1 cellular context compared by ENCODE assay signal in genomic region chr10:67156239-67156638, GRCh38.
TF ChIP-seq lines count a peak whose summit lies in the region.

No MANE protein-coding gene starts in this region.

TF ChIP-seq in GM23338, 12 proteins besides CTCF, POLR2A, EP300 and RAD21 (continued from another document):
- TF ChIP-seq ZNF462 (CRISPR knock-in tag; IDR thresholded peaks at IDR 0.05): no peak
- TF ChIP-seq ETS1 (IDR thresholded peaks at IDR 0.05): no peak
- TF ChIP-seq JUNB (IDR thresholded peaks at IDR 0.05; ENCODE audit: unreplicated experiment): no peak
- TF ChIP-seq REST (IDR thresholded peaks at IDR 0.05; ENCODE audit: unreplicated experiment): no peak
- TF ChIP-seq STAT1 (IDR thresholded peaks at IDR 0.05; ENCODE audit: unreplicated experiment): no peak
- TF ChIP-seq EZH2 (IDR thresholded peaks at IDR 0.05; ENCODE audit: low read depth, unreplicated experiment): no peak
- no peak for TF ChIP-seq POLR2AphosphoS5 (IDR thresholded peaks at IDR 0.05; ENCODE audit: low read depth)
- no peak for TF ChIP-seq ZNF331 (CRISPR knock-in tag; IDR thresholded peaks at IDR 0.05; ENCODE audit: low read depth)
- no peak for TF ChIP-seq EZH2phosphoT487 (IDR thresholded peaks at IDR 0.05; ENCODE audit: unreplicated experiment)
- no peak for TF ChIP-seq NANOG (IDR thresholded peaks at IDR 0.05; ENCODE audit: borderline replicate concordance)
